Comparison of ENCODE assay signal across 1 cellular context in the genomic region with DNA sequence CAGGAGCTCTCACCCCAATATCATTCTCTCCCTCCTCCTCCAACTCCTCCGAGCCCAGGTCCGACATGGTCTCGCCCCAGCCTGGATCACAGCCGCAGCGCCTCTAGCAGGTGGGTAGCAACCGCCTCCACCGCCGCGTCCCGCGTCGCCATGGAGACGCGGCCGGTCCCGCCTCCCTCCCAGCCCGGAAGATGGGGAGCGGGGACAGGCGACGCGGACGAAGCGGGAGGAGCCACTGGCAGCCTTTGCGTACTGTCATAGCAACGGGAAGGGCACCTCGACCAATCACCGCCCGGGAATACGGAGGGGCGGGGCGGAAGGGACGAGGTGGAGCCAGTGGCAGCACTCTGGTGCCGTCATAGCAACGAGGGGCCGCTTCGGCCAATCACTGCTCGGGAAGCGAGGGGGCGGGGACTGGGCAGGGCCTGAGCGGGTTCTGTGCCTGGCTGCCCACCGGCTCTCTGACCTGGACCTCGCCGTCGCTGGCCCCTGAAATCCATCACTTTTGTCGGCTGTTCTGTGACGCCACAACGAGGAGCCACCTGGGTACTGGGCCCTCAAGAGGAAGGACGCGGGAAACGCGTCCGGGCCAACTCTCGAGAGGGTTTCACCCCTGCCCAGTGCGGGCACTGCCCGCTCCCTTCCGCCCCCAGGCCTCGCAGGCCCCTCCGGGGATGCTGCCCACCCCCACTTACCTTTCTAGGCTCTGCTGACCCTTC.
TF ChIP-seq lines count a peak whose summit lies in the region.

A gene (minus strand): TSS at position 105 of the 719 bp plus-strand sequence. CDS start 38 bp downstream, at position 67.

TF ChIP-seq in H1, 55 proteins besides CTCF, POLR2A, EP300 and RAD21:
- TF ChIP-seq TBP (IDR thresholded peaks at IDR 0.05; ENCODE audit: low read depth, low read length) = peak; percentile 63; the same call in 1 of the 2 replicates
- TF ChIP-seq PHF8 (conservative IDR thresholded peaks at IDR 0.05; ENCODE audit: low read depth, low read length) = peak; percentile 85
- TF ChIP-seq CBX8 (IDR thresholded peaks at IDR 0.05; ENCODE audit: borderline replicate concordance, low read depth, low read length) = no peak
- peak; percentile 85 for TF ChIP-seq SP1 (IDR thresholded peaks at IDR 0.05; ENCODE audit: low read depth, low read length)
- TF ChIP-seq KDM4A (IDR thresholded peaks at IDR 0.05; ENCODE audit: low read depth, low read length, severe bottlenecking) = peak; percentile 80
- TF ChIP-seq SP4 (IDR thresholded peaks at IDR 0.05; ENCODE audit: low read length) = no peak
- no peak for TF ChIP-seq JUND (IDR thresholded peaks at IDR 0.05; ENCODE audit: low read length)
- TF ChIP-seq SIN3A (conservative IDR thresholded peaks at IDR 0.05 in 1 of 2, IDR thresholded peaks at IDR 0.05 in 1 of 2; ENCODE audit: low read depth in 1 of 2, low read length in 2 of 2) = peak; percentile 75 to 97
- peak; percentile 53; the same call in 1 of the 2 replicates for TF ChIP-seq POLR2AphosphoS5 (IDR thresholded peaks at IDR 0.05; ENCODE audit: low read depth, low read length)
- 0 out of 2 replicates have a peak, but pooled peaks have one; percentile 6 for TF ChIP-seq TCF12 (IDR thresholded peaks at IDR 0.05; ENCODE audit: low read depth, low read length)
- no peak for TF ChIP-seq GABPA (IDR thresholded peaks at IDR 0.05; ENCODE audit: borderline replicate concordance, insufficient read depth, low read length)
- peak; percentile 89 for TF ChIP-seq CREB1 (IDR thresholded peaks at IDR 0.05)
- peak; percentile 84 for TF ChIP-seq TAF1 (IDR thresholded peaks at IDR 0.05; ENCODE audit: low read depth, low read length)
- no peak for TF ChIP-seq YY1 (IDR thresholded peaks at IDR 0.05; ENCODE audit: low read depth, low read length)
- TF ChIP-seq RBBP5 (IDR thresholded peaks at IDR 0.05; ENCODE audit: borderline replicate concordance, low read depth, low read length) = 0 out of 2 replicates have a peak, but pooled peaks have one; percentile 38
- no peak for TF ChIP-seq SIX5 (IDR thresholded peaks at IDR 0.05; ENCODE audit: low read depth, low read length)
- TF ChIP-seq ASH2L (IDR thresholded peaks at IDR 0.05; ENCODE audit: low read length) = peak; percentile 73
- 0 out of 2 replicates have a peak, but pooled peaks have one; percentile 38 for TF ChIP-seq RFX5 (IDR thresholded peaks at IDR 0.05; ENCODE audit: borderline replicate concordance, low read depth, low read length)
- peak; percentile 33 to 35; a peak in 2 of 4 replicates for TF ChIP-seq HDAC2 (IDR thresholded peaks at IDR 0.05; ENCODE audit: borderline replicate concordance in 1 of 2, low read depth in 2 of 2, low read length in 2 of 2)
- TF ChIP-seq NANOG (IDR thresholded peaks at IDR 0.05; ENCODE audit: insufficient read depth, low read depth, low read length, poor library complexity, severe bottlenecking) = no peak
- TF ChIP-seq, protein P1, sequence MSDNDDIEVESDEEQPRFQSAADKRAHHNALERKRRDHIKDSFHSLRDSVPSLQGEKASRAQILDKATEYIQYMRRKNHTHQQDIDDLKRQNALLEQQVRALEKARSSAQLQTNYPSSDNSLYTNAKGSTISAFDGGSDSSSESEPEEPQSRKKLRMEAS (IDR thresholded peaks at IDR 0.05) = peak; percentile 65
- TF ChIP-seq TAF7 (optimal IDR thresholded peaks at IDR 0.05; ENCODE audit: borderline replicate concordance, low read depth, low read length) = no peak
- TF ChIP-seq RXRA (IDR thresholded peaks at IDR 0.05; ENCODE audit: insufficient read depth, low read depth, low read length) = no peak
- no peak for TF ChIP-seq CBX5 (IDR thresholded peaks at IDR 0.05; ENCODE audit: low read depth, low read length)
